In the genomic region with DNA sequence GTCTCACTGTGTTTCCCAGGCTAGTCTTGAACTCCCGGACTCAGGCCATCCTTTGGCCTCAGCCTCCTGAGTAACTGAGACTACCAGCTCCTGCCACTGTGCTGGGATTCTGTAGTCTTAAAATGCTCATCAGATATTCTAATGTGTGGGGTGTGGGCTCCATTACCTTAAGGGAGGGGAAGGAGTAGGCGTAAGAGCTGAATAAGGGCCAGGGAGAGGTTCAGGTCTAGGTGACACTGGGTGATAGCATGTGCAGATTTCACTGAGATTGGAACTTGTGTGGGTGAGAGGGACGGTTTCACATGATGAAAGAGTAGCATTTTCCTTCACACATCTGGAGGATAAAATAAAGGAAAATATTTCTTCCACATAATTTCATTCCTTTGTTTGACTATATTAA, we compare ENCODE assay signal across 16 cellular contexts.
"Had no signal": no experiment of that assay in that cellular context is flagged by ENCODE, and none has a peak within 500 bp of the region (broad histone marks: within the 10 kb centered on the region; RNA-seq: fewer than 3 reads in every experiment).

No MANE protein-coding gene starts in this region.

- ATAC-seq: natural killer cell had no signal

- H3K4me3 Mint-ChIP-seq: activated B cell treated with CpG ODN at 0.5 μM for 24 hours, memory B cell, natural killer cell had no signal

- H3K4me2 ChIP-seq: hepatocyte, SK-N-SH had no signal

- H3K36me3 Mint-ChIP-seq: activated naive CD4-positive, alpha-beta T cell treated with anti-CD3 and anti-CD28 coated beads, Interleukin-2, amount 50 U/mL, for 72 hours; memory B cell; natural killer cell had no signal

- H2AFZ ChIP-seq: hepatocyte had no signal

- H3K9me3 ChIP-seq: esophagus squamous epithelium, SK-N-SH, testis had no signal

- H3K9me3 Mint-ChIP-seq: activated B cell treated with CpG ODN at 0.5 μM for 24 hours; activated naive CD4-positive, alpha-beta T cell treated with anti-CD3 and anti-CD28 coated beads, Interleukin-2, amount 50 U/mL, for 72 hours; memory B cell; natural killer cell had no signal

- H3K36me3 ChIP-seq: cardiac muscle cell, esophagus squamous epithelium had no signal

- H3K27ac ChIP-seq: cardiac muscle cell, hepatocyte had no signal

- H3K4me3 ChIP-seq: cardiac muscle cell, esophagus squamous epithelium, hepatocyte, testis had no signal

- H3K4me1 ChIP-seq: testis had no signal

- H3K27ac Mint-ChIP-seq: activated B cell treated with CpG ODN at 0.5 μM for 24 hours; activated naive CD4-positive, alpha-beta T cell treated with anti-CD3 and anti-CD28 coated beads, Interleukin-2, amount 50 U/mL, for 72 hours; memory B cell; natural killer cell had no signal

- H3K27me3 ChIP-seq: cardiac muscle cell, hepatocyte, testis had no signal

- DNase-seq: activated B cell treated with CpG ODN at 0.5 μM for 24 hours; activated CD4-positive, alpha-beta T cell treated with anti-CD3 and anti-CD28 coated beads, Interleukin-2, amount 50 U/mL, for 1 hour; activated CD8-positive, alpha-beta memory T cell treated with anti-CD3 and anti-CD28 coated beads, Interleukin-2, amount 50 U/mL, for 4 hours; activated gamma-delta T cell treated with Interleukin-2 at 50 U/mL for 16 hours; activated T-cell treated with anti-CD3 and anti-CD28 coated beads, Interleukin-2, amount 50 U/mL, for 48 hours; amniotic stem cell; dermis blood vessel endothelial cell; effector memory CD4-positive, alpha-beta T cell; esophagus squamous epithelium; natural killer cell; SK-N-SH; testis had no signal

- H3K9ac ChIP-seq: SK-N-SH had no signal

- H3K4me1 Mint-ChIP-seq: activated B cell treated with CpG ODN at 0.5 μM for 24 hours, memory B cell, natural killer cell had no signal
